ENCODE assay signal across 19 cellular contexts in genomic region chr2:83744830-83745229, GRCh38.
DNase-seq lines count a peak whose midpoint lies in the region; ATAC-seq and TF ChIP-seq lines count a peak whose summit lies in the region.
"Had no signal": no experiment of that assay in that cellular context is flagged by ENCODE, and none has a peak within 500 bp of the region (broad histone marks: within the 10 kb centered on the region; RNA-seq: fewer than 3 reads in every experiment).

No MANE protein-coding gene starts in this region.

- CTCF ChIA-PET in activated naive CD4-positive, alpha-beta T cell treated with anti-CD3 and anti-CD28 coated beads, Interleukin-2, amount 10 ng/mL, durations not matched to agents 7 days and 5 days (lab: Charles Lee) = interaction anchor here (0.6 kb wide), 1 partner anchor 866 kb away, joined by 3 read pairs; no protein-coding TSS in a partner anchor
- CTCF ChIA-PET in WTC11 (lab: Charles Lee) = interaction anchor here (1.0 kb wide), 2 partner anchors 20 to 558 kb away, joined by 3 to 5 read pairs; no protein-coding TSS in a partner anchor
- CTCF ChIA-PET in SK-N-SH (lab: Yijun Ruan, JAX) = no interaction called here

- 38% methylated on average over 4 of the region's 4 CpGs for WGBS in SK-N-SH (ENCODE audit: low lambda C conversion rate)

- no peak for TF ChIP-seq CTCF in GM23338 (conservative IDR thresholded peaks at IDR 0.05; ENCODE audit: low read depth in 2 of 2)
- no peak for TF ChIP-seq CTCF in WTC11 (IDR thresholded peaks at IDR 0.05)
- no peak for TF ChIP-seq CTCF in neural progenitor cell (IDR thresholded peaks at IDR 0.05)
- no peak for TF ChIP-seq CTCF in SK-N-SH (IDR thresholded peaks at IDR 0.05)

- H3K9me3 ChIP-seq in neural progenitor cell (ENCODE audit: low read depth) = peaks cover 4% of the 10 kb centered on the region
- H3K9me3 ChIP-seq in SK-N-SH = no peaks in the 10 kb centered on the region

- peaks cover 10% of the 10 kb centered on the region for H3K36me3 ChIP-seq in GM23338 (ENCODE audit: insufficient read depth)
- no peaks in the 10 kb centered on the region for H3K36me3 ChIP-seq in neural progenitor cell
- H3K36me3 ChIP-seq in SK-N-SH (replicated peaks in 1 of 2; ENCODE audit: control insufficient read depth in 1 of 2, insufficient read depth in 2 of 2, low read length in 1 of 2) = no peaks in the 10 kb centered on the region

- H3K4me1 ChIP-seq in GM23338 (ENCODE audit: insufficient read depth) (peaks cover 18% of the 10 kb centered on the region), neural progenitor cell (no peaks in the 10 kb centered on the region), SK-N-SH (ENCODE audit: control insufficient read depth in 1 of 2, insufficient read depth in 2 of 2, low read depth in 1 of 2, low read length in 1 of 2) (no peaks in the 10 kb centered on the region)
- H3K4me1 ChIP-seq: A549, Caco-2 had no signal

- H3K4me1 Mint-ChIP-seq in activated naive CD4-positive, alpha-beta T cell treated with anti-CD3 and anti-CD28 coated beads, Interleukin-2, amount 50 U/mL, for 24 hours = no peaks in the 10 kb centered on the region
- H3K4me1 Mint-ChIP-seq in activated naive CD4-positive, alpha-beta T cell treated with anti-CD3 and anti-CD28 coated beads, Interleukin-2, amount 10 ng/mL, durations not matched to agents 7 days and 5 days = no peaks in the 10 kb centered on the region
- peaks cover 24% of the 10 kb centered on the region for H3K4me1 Mint-ChIP-seq in GM23338
- peaks cover 29% of the 10 kb centered on the region for H3K4me1 Mint-ChIP-seq in WTC11
- H3K4me1 Mint-ChIP-seq in neural progenitor cell = peaks cover 7% of the 10 kb centered on the region
- H3K4me1 Mint-ChIP-seq: B cell had no signal

- H4K20me1 ChIP-seq in GM23338 (replicated peaks; ENCODE audit: insufficient read depth) = no peaks in the 10 kb centered on the region
- no peaks in the 10 kb centered on the region for H4K20me1 ChIP-seq in neural progenitor cell (ENCODE audit: low read depth)
- no peaks in the 10 kb centered on the region for H4K20me1 ChIP-seq in SK-N-SH (ENCODE audit: insufficient read depth)
- H4K20me1 ChIP-seq: BLaER1 treated with 17β-estradiol and CSF1 and Interleukin-3, amounts not matched to agents 10 nM and 100 nM had no signal

- no peak for DNase-seq in activated naive CD4-positive, alpha-beta T cell treated with anti-CD3 and anti-CD28 coated beads, Interleukin-2, amount 10 ng/mL, durations not matched to agents 7 days and 5 days
- DNase-seq in GM23338 (ENCODE audit: low spot score) (no peak), WTC11 (ENCODE audit: low spot score) (no peak), neural progenitor cell (ENCODE audit: low spot score) (no peak), SK-N-SH (no peak)
- DNase-seq: AML-193; Caco-2; Calu3; CD4-positive, alpha-beta T cell; CD8-positive, alpha-beta T cell; DMS79 treated with DMSO at 0.1 percent for 48 hours; GF-D8 had no signal

- H3K27ac Mint-ChIP-seq in activated naive CD4-positive, alpha-beta T cell treated with anti-CD3 and anti-CD28 coated beads, Interleukin-2, amount 50 U/mL, for 24 hours = peak overlapping the region; percentile 5
- no peak overlapping the region for H3K27ac Mint-ChIP-seq in activated naive CD4-positive, alpha-beta T cell treated with anti-CD3 and anti-CD28 coated beads, Interleukin-2, amount 10 ng/mL, durations not matched to agents 7 days and 5 days
- peak overlapping the region; percentile 36; the same call in 1 of the 2 replicates for H3K27ac Mint-ChIP-seq in GM23338
- no peak overlapping the region for H3K27ac Mint-ChIP-seq in WTC11
- H3K27ac Mint-ChIP-seq in neural progenitor cell = no peak overlapping the region
- H3K27ac Mint-ChIP-seq: B cell; CD4-positive, alpha-beta T cell; CD8-positive, alpha-beta T cell had no signal

- no peak overlapping the region for H3K4me3 ChIP-seq in GM23338
- no peak overlapping the region for H3K4me3 ChIP-seq in neural progenitor cell
- no peak overlapping the region for H3K4me3 ChIP-seq in SK-N-SH (ENCODE audit: low read depth in 2 of 2, low read length in 1 of 2)
- H3K4me3 ChIP-seq: A549; BLaER1 treated with 17β-estradiol and CSF1 and Interleukin-3, amounts not matched to agents 10 nM and 100 nM had no signal

- H3K4me2 ChIP-seq in GM23338 = peak overlapping the region; percentile 63; the same call in 1 of the 2 replicates
- H3K4me2 ChIP-seq in neural progenitor cell = no peak overlapping the region
- H3K4me2 ChIP-seq in SK-N-SH = no peak overlapping the region
- H3K4me2 ChIP-seq: A549; BLaER1 treated with 17β-estradiol and CSF1 and Interleukin-3, amounts not matched to agents 10 nM and 100 nM had no signal

- H3K27ac ChIP-seq in GM23338 (ENCODE audit: low read depth) (no peak overlapping the region), neural progenitor cell (no peak overlapping the region), SK-N-SH (ENCODE audit: low read depth in 2 of 2, low read length in 1 of 2) (no peak overlapping the region)
- H3K27ac ChIP-seq: 22Rv1; A549; BLaER1 treated with 17β-estradiol and CSF1 and Interleukin-3, amounts not matched to agents 10 nM and 100 nM; C4-2B had no signal

- no peak overlapping the region for H3K4me3 Mint-ChIP-seq in activated naive CD4-positive, alpha-beta T cell treated with anti-CD3 and anti-CD28 coated beads, Interleukin-2, amount 50 U/mL, for 24 hours
- no peak overlapping the region for H3K4me3 Mint-ChIP-seq in activated naive CD4-positive, alpha-beta T cell treated with anti-CD3 and anti-CD28 coated beads, Interleukin-2, amount 10 ng/mL, durations not matched to agents 7 days and 5 days
- H3K4me3 Mint-ChIP-seq in GM23338 (no peak overlapping the region), WTC11 (no peak overlapping the region), neural progenitor cell (no peak overlapping the region)
- H3K4me3 Mint-ChIP-seq: B cell; CD4-positive, alpha-beta T cell; CD8-positive, alpha-beta T cell had no signal

- TF ChIP-seq EP300 in SK-N-SH (IDR thresholded peaks at IDR 0.05; ENCODE audit: borderline replicate concordance in 1 of 2, low read depth in 1 of 2, low read length in 1 of 2) = no peak

- no peak; the same call in 2 of the 3 replicates for ATAC-seq in GM23338
- ATAC-seq in WTC11 = peak; percentile 18; the same call in 1 of the 2 replicates
- no peak for ATAC-seq in HG02981 (IDR thresholded peaks at IDR 0.05; ENCODE audit: unreplicated experiment)
- ATAC-seq: A549; CD8-positive, alpha-beta T cell had no signal

- H3K9me3 Mint-ChIP-seq in activated naive CD4-positive, alpha-beta T cell treated with anti-CD3 and anti-CD28 coated beads, Interleukin-2, amount 50 U/mL, for 24 hours = peaks cover 7% of the 10 kb centered on the region
- H3K9me3 Mint-ChIP-seq in activated naive CD4-positive, alpha-beta T cell treated with anti-CD3 and anti-CD28 coated beads, Interleukin-2, amount 10 ng/mL, durations not matched to agents 7 days and 5 days = peaks cover 14% of the 10 kb centered on the region
- H3K9me3 Mint-ChIP-seq in GM23338 = peaks cover 23% of the 10 kb centered on the region
- H3K9me3 Mint-ChIP-seq in WTC11 = peaks cover 39% of the 10 kb centered on the region
- peaks cover 17% of the 10 kb centered on the region for H3K9me3 Mint-ChIP-seq in neural progenitor cell

- H2AFZ ChIP-seq in GM23338 (no peak overlapping the region), neural progenitor cell (replicated peaks) (peak overlapping the region; percentile 12), SK-N-SH (ENCODE audit: low read depth) (no peak overlapping the region)

- H3K36me3 Mint-ChIP-seq in activated naive CD4-positive, alpha-beta T cell treated with anti-CD3 and anti-CD28 coated beads, Interleukin-2, amount 50 U/mL, for 24 hours = no peaks in the 10 kb centered on the region
- no peaks in the 10 kb centered on the region for H3K36me3 Mint-ChIP-seq in activated naive CD4-positive, alpha-beta T cell treated with anti-CD3 and anti-CD28 coated beads, Interleukin-2, amount 10 ng/mL, durations not matched to agents 7 days and 5 days
- H3K36me3 Mint-ChIP-seq in GM23338 (ENCODE audit: low read depth) = peaks cover 24% of the 10 kb centered on the region
- peaks cover 25% of the 10 kb centered on the region for H3K36me3 Mint-ChIP-seq in WTC11
- H3K36me3 Mint-ChIP-seq in neural progenitor cell = peaks cover 3% of the 10 kb centered on the region
- H3K36me3 Mint-ChIP-seq: CD8-positive, alpha-beta T cell had no signal

- H3K27me3 ChIP-seq in GM23338 (ENCODE audit: insufficient read depth) (no peaks in the 10 kb centered on the region), neural progenitor cell (no peaks in the 10 kb centered on the region), SK-N-SH (ENCODE audit: insufficient read depth) (no peaks in the 10 kb centered on the region)
- H3K27me3 ChIP-seq: BLaER1 treated with 17β-estradiol and CSF1 and Interleukin-3, amounts not matched to agents 10 nM and 100 nM had no signal

- H3F3A ChIP-seq in GM23338 (replicated peaks; ENCODE audit: low read depth) = no peaks in the 10 kb centered on the region
- no peaks in the 10 kb centered on the region for H3F3A ChIP-seq in neural progenitor cell (ENCODE audit: low read depth)
- H3F3A ChIP-seq in SK-N-SH (replicated peaks; ENCODE audit: insufficient read depth) = no peaks in the 10 kb centered on the region

- H3K9ac ChIP-seq in neural progenitor cell (no peak overlapping the region), SK-N-SH (no peak overlapping the region)
- H3K9ac ChIP-seq: BLaER1 treated with 17β-estradiol and CSF1 and Interleukin-3, amounts not matched to agents 10 nM and 100 nM had no signal

- H3K27me3 Mint-ChIP-seq in activated naive CD4-positive, alpha-beta T cell treated with anti-CD3 and anti-CD28 coated beads, Interleukin-2, amount 50 U/mL, for 24 hours = no peaks in the 10 kb centered on the region
- no peaks in the 10 kb centered on the region for H3K27me3 Mint-ChIP-seq in activated naive CD4-positive, alpha-beta T cell treated with anti-CD3 and anti-CD28 coated beads, Interleukin-2, amount 10 ng/mL, durations not matched to agents 7 days and 5 days
- H3K27me3 Mint-ChIP-seq in GM23338 (ENCODE audit: insufficient read depth, low read depth, poor library complexity) (peaks cover 8% of the 10 kb centered on the region), WTC11 (ENCODE audit: low read depth) (no peaks in the 10 kb centered on the region), neural progenitor cell (ENCODE audit: insufficient read depth, low read depth) (peaks cover 5% of the 10 kb centered on the region)
- H3K27me3 Mint-ChIP-seq: B cell; CD4-positive, alpha-beta T cell had no signal

- POLR2A ChIA-PET in WTC11 (lab: Charles Lee) = no interaction called here
- POLR2A ChIA-PET in SK-N-SH (lab: Yijun Ruan, JAX) = no interaction called here

- H3K9me2 ChIP-seq in GM23338 (ENCODE audit: insufficient read depth) (peaks cover 11% of the 10 kb centered on the region), SK-N-SH (no peaks in the 10 kb centered on the region)

- H3K79me2 ChIP-seq in GM23338 (replicated peaks; ENCODE audit: insufficient read depth) (no peaks in the 10 kb centered on the region), neural progenitor cell (ENCODE audit: low read depth) (no peaks in the 10 kb centered on the region), SK-N-SH (ENCODE audit: insufficient read depth) (no peaks in the 10 kb centered on the region)

- no peak for TF ChIP-seq RAD21 in SK-N-SH (IDR thresholded peaks at IDR 0.05; ENCODE audit: low read length)

TF ChIP-seq in GM23338, 12 proteins besides CTCF, POLR2A, EP300 and RAD21 (continues in another document):
- TF ChIP-seq STAT1 (IDR thresholded peaks at IDR 0.05; ENCODE audit: unreplicated experiment) = no peak

Comparison
In these comparisons a context has a peak if more than half of its experiments do, and no peak if none do; other contexts are left out.
1. H3K27ac Mint-ChIP-seq: peak in activated naive CD4-positive, alpha-beta T cell treated with anti-CD3 and anti-CD28 coated beads, Interleukin-2, amount 50 U/mL, for 24 hours (single experiment) and GM23338 (single experiment); none in activated naive CD4-positive, alpha-beta T cell treated with anti-CD3 and anti-CD28 coated beads, Interleukin-2, amount 10 ng/mL, durations not matched to agents 7 days and 5 days (single experiment), WTC11 (single experiment) and neural progenitor cell (single experiment).